In genomic region chr12:47808049-47808448, GRCh38 we compare ENCODE assay signal across 8 cellular contexts. TPM values are rescaled to one million over a fixed set of nuclear protein-coding genes. Genes with fewer than 3 reads are reported as not detected.
DNase-seq lines count a peak whose midpoint lies in the region; TF ChIP-seq lines count a peak whose summit lies in the region.

No MANE protein-coding gene starts in this region.

- 4 to 10% (median 7%) methylated on average over 4 to 9 of the region's 9 CpGs for WGBS in spleen, 5 donors

- H3K9me3 ChIP-seq in spleen = no peaks in the 10 kb centered on the region

- DNase-seq in NCI-H1417 (lab: John Stamatoyannopoulos, UW) (peak in 2 of 3 experiments; percentile 61 to 78), NCI-H1417 treated with DMSO at 0.1 percent for 48 hours (lab: John Stamatoyannopoulos, UW) (no peak), Kasumi-1 (lab: John Stamatoyannopoulos, UW) (peak; percentile 42 to 74), fibroblast of mammary gland (ENCODE audit: low read depth) (peak; percentile 53), spleen (peak; percentile 94), HT-29 (ENCODE audit: low spot score) (no peak), HuH-7.5 (ENCODE audit: low spot score) (no peak)
- peak; percentile 78 for DNase-seq in activated CD8-positive, alpha-beta memory T cell treated with anti-CD3 and anti-CD28 coated beads, Interleukin-2, amount 50 U/mL, for 4 hours

- H3K27me3 ChIP-seq in spleen (replicated peaks in 1 of 7) = no peaks in the 10 kb centered on the region

- no peak for TF ChIP-seq POLR2A in spleen (IDR thresholded peaks at IDR 0.05)

- intact Hi-C loops in spleen (cut with DNase I; ENCODE audit: low total_unique reads) = no loop called here

- peak overlapping the region; percentile 82 to 98 (median 96) for H3K27ac ChIP-seq in spleen

- H3K36me3 ChIP-seq in spleen = peaks cover 0 to 27% (median 0%) of the 10 kb centered on the region in 6 donors

- no peak overlapping the region for H3K4me3 ChIP-seq in fibroblast of mammary gland (ENCODE audit: control insufficient read depth, low read depth, low read length)
- H3K4me3 ChIP-seq in spleen = peak overlapping the region in 7 of 8 donors; percentile 3 to 54 (median 13)

- H3K4me1 ChIP-seq in spleen = peaks cover 94 to 100% (median 100%) of the 10 kb centered on the region in 6 donors

- TF ChIP-seq CTCF in fibroblast of mammary gland (conservative IDR thresholded peaks at IDR 0.05; ENCODE audit: control insufficient read depth, insufficient read depth, low read depth, low read length) (no peak), spleen (IDR thresholded peaks at IDR 0.05 in 8 of 11, conservative IDR thresholded peaks at IDR 0.05 in 3 of 11) (no peak)

RNA-seq across cellular contexts. Expression of gene HDAC7, which starts 11.7 kb away (rescaled TPM):
- 100 to 1,000 TPM in 5 of 7 donors, 10 to 100 TPM in 2; 74.9 to 158 (median 132) TPM for total RNA-seq in spleen
- polyA plus RNA-seq in spleen = 10 to 100 TPM; 39.6 to 76.7 (median 52.2) TPM
- 51.7 and 55.6 TPM in 2 replicates for total RNA-seq in HT-29 (2014; rRNA removed; shearing (Covaris generic))

RNA-seq across cellular contexts. Expression of gene SLC48A1, which starts 35.0 kb away (rescaled TPM):
- total RNA-seq in spleen = 10 to 100 TPM; 20.2 to 66.4 (median 42.3) TPM
- 10 to 100 TPM in 1 of 3 donors, 1 to 10 TPM in 2; 8.4 to 24.1 (median 9.5) TPM for polyA plus RNA-seq in spleen
- 31.1 and 35.7 TPM in 2 replicates for total RNA-seq in HT-29 (2014; rRNA removed; shearing (Covaris generic))

RNA-seq across cellular contexts. Expression of gene RAPGEF3, which starts 49.4 kb away (rescaled TPM):
- total RNA-seq in spleen = 10 to 100 TPM; 50.6 to 84.3 (median 57.8) TPM
- polyA plus RNA-seq in spleen = 100 to 1,000 TPM in 1 of 3 donors, 10 to 100 TPM in 2; 21.4 to 116 (median 64.3) TPM
- total RNA-seq in HT-29 (2014; rRNA removed; shearing (Covaris generic)) = 38.2 and 44.1 TPM in 2 replicates

Comparison
In these comparisons a context has a peak if more than half of its experiments do, and no peak if none do; other contexts are left out.
1. DNase-seq: peak in NCI-H1417 (2 of 3), Kasumi-1 (2 of 2), activated CD8-positive, alpha-beta memory T cell treated with anti-CD3 and anti-CD28 coated beads, Interleukin-2, amount 50 U/mL, for 4 hours (single experiment), fibroblast of mammary gland (single experiment) and spleen (single experiment); none in NCI-H1417 treated with DMSO at 0.1 percent for 48 hours (single experiment), HT-29 (single experiment) and HuH-7.5 (single experiment).